In genomic region chr11:118442903-118443589, GRCh38 we compare ENCODE assay signal across 16 cellular contexts. TPM values are rescaled to one million over a fixed set of nuclear protein-coding genes. Genes with fewer than 3 reads are reported as not detected.
DNase-seq lines count a peak whose midpoint lies in the region; ATAC-seq and TF ChIP-seq lines count a peak whose summit lies in the region.
"Had no signal": no experiment of that assay in that cellular context is flagged by ENCODE, and none has a peak within 500 bp of the region (broad histone marks: within the 10 kb centered on the region; RNA-seq: fewer than 3 reads in every experiment).

No MANE protein-coding gene starts in this region.

- peaks cover 91% of the 10 kb centered on the region for H3K4me1 Mint-ChIP-seq in stimulated activated naive CD8-positive, alpha-beta T cell treated with anti-CD3 and anti-CD28 coated beads, Interleukin-15, Interleukin-2, amounts not matched to agents 100 ng/mL and 50 ng/mL, for 24 hours (ENCODE audit: low read depth)
- H3K4me1 Mint-ChIP-seq in T-helper 17 cell, result peaks cover 78% of the 10 kb centered on the region

- peaks cover 34% of the 10 kb centered on the region for H3K4me1 ChIP-seq in iPS-20b (ENCODE audit: insufficient read depth, low read length)

- no peaks in the 10 kb centered on the region for H3K9me3 Mint-ChIP-seq in stimulated activated naive CD8-positive, alpha-beta T cell treated with anti-CD3 and anti-CD28 coated beads, Interleukin-15, Interleukin-2, amounts not matched to agents 100 ng/mL and 50 ng/mL, for 24 hours

- H3K36me3 Mint-ChIP-seq in stimulated activated naive CD8-positive, alpha-beta T cell treated with anti-CD3 and anti-CD28 coated beads, Interleukin-15, Interleukin-2, amounts not matched to agents 100 ng/mL and 50 ng/mL, for 24 hours (ENCODE audit: low read depth), result peaks cover 61% of the 10 kb centered on the region
- H3K36me3 Mint-ChIP-seq in T-helper 17 cell (ENCODE audit: low read depth), result peaks cover 6% of the 10 kb centered on the region

- no peak for ATAC-seq in stimulated activated naive CD8-positive, alpha-beta T cell treated with anti-CD3 and anti-CD28 coated beads, Interleukin-15, Interleukin-2, amounts not matched to agents 100 U/mL and 50 U/mL, for 24 hours
- ATAC-seq in T-helper 17 cell (peak; percentile 4), GM21619 (IDR thresholded peaks at IDR 0.05; ENCODE audit: unreplicated experiment) (no peak), GM18505 (IDR thresholded peaks at IDR 0.05; ENCODE audit: unreplicated experiment) (no peak)

- no peak for DNase-seq in stimulated activated naive CD8-positive, alpha-beta T cell treated with anti-CD3 and anti-CD28 coated beads, Interleukin-15, Interleukin-2, amounts not matched to agents 100 U/mL and 50 U/mL, for 24 hours
- no peak for DNase-seq in T-helper 17 cell
- DNase-seq in ecto neural progenitor cell (ENCODE audit: low spot score), result no peak
- no peak for DNase-seq in dermis blood vessel endothelial cell
- DNase-seq: brain microvascular endothelial cell, NCI-H1436, NCI-H510A, spleen, WERI-Rb-1 had no signal

- H3K27me3 Mint-ChIP-seq in stimulated activated naive CD8-positive, alpha-beta T cell treated with anti-CD3 and anti-CD28 coated beads, Interleukin-15, Interleukin-2, amounts not matched to agents 100 ng/mL and 50 ng/mL, for 24 hours, result no peaks in the 10 kb centered on the region
- no peaks in the 10 kb centered on the region for H3K27me3 Mint-ChIP-seq in T-helper 17 cell

- 0 out of 2 replicates have a peak overlapping the region, but pooled peaks have one; percentile 1 for H3K9ac ChIP-seq in iPS-20b (ENCODE audit: low read depth, low read length)
- H3K9ac ChIP-seq: parathyroid adenoma had no signal

- H3K27ac Mint-ChIP-seq in stimulated activated naive CD8-positive, alpha-beta T cell treated with anti-CD3 and anti-CD28 coated beads, Interleukin-15, Interleukin-2, amounts not matched to agents 100 ng/mL and 50 ng/mL, for 24 hours, result peak overlapping the region; percentile 84
- H3K27ac Mint-ChIP-seq in T-helper 17 cell, result peak overlapping the region; percentile 96

- no peak for TF ChIP-seq POLR2A in GM18505 (IDR thresholded peaks at IDR 0.05; ENCODE audit: borderline replicate concordance, extremely low read depth, insufficient read depth, insufficient read length)

- H3K36me3 ChIP-seq in iPS-20b (ENCODE audit: insufficient read depth, low read depth, low read length), result peaks cover 54% of the 10 kb centered on the region; the same call in 1 of the 2 replicates
- H3K36me3 ChIP-seq: brain microvascular endothelial cell, thoracic aorta had no signal

- H3K27ac ChIP-seq in iPS-20b (ENCODE audit: low read length), result no peak overlapping the region
- H3K27ac ChIP-seq: brain microvascular endothelial cell, parathyroid adenoma, SK-N-MC, thoracic aorta, WERI-Rb-1 had no signal

- no peak overlapping the region for H3K4me3 ChIP-seq in iPS-20b (ENCODE audit: low read length)
- H3K4me3 ChIP-seq: SK-N-MC, spleen, thoracic aorta had no signal

- H3K4me3 Mint-ChIP-seq in stimulated activated naive CD8-positive, alpha-beta T cell treated with anti-CD3 and anti-CD28 coated beads, Interleukin-15, Interleukin-2, amounts not matched to agents 100 ng/mL and 50 ng/mL, for 24 hours, result peak overlapping the region; percentile 43
- H3K4me3 Mint-ChIP-seq in T-helper 17 cell, result peak overlapping the region; percentile 65

- no peaks in the 10 kb centered on the region for H3K9me3 ChIP-seq in T-helper 17 cell (ENCODE audit: control insufficient read depth, low read length, poor library complexity, severe bottlenecking)
- no peaks in the 10 kb centered on the region for H3K9me3 ChIP-seq in iPS-20b (ENCODE audit: insufficient read depth, low read depth, low read length)
- H3K9me3 ChIP-seq: spleen, thoracic aorta had no signal

- H3K27me3 ChIP-seq in iPS-20b (ENCODE audit: insufficient read depth, low read length), result no peaks in the 10 kb centered on the region
- H3K27me3 ChIP-seq: brain microvascular endothelial cell, spleen had no signal

RNA-seq across cellular contexts. Expression of gene KMT2A, which starts 6.8 kb away (rescaled TPM):
- total RNA-seq in T-helper 17 cell (100 to 1,000 TPM; 156 to 178 TPM), dermis blood vessel endothelial cell (34.4 and 49.6 TPM in 2 replicates)

RNA-seq across cellular contexts. Expression of gene ATP5MG, which starts 41.6 kb away (rescaled TPM):
- total RNA-seq in T-helper 17 cell (100 to 1,000 TPM; 183 to 184 TPM), dermis blood vessel endothelial cell (46.4 and 58.9 TPM in 2 replicates)
